ENCODE assay signal across 26 cellular contexts in genomic region chr17:69302682-69303081, GRCh38.
"Had no signal": no experiment of that assay in that cellular context is flagged by ENCODE, and none has a peak within 500 bp of the region (broad histone marks: within the 10 kb centered on the region; RNA-seq: fewer than 3 reads in every experiment).

No MANE protein-coding gene starts in this region.

- H3K27ac ChIP-seq: neural progenitor cell, ovary, parathyroid adenoma, psoas muscle, skin epidermis, stomach, thoracic aorta, thyroid gland, tibial nerve, upper lobe of left lung, vagina had no signal

- H3K4me3 ChIP-seq: neural progenitor cell, ovary, psoas muscle, skin epidermis, stomach, thoracic aorta, thyroid gland, tibial nerve, upper lobe of left lung, vagina had no signal

- H3K4me2 ChIP-seq: neural progenitor cell had no signal

- H3K36me3 ChIP-seq: neural progenitor cell, ovary, thyroid gland, upper lobe of left lung had no signal

- H3K79me2 ChIP-seq: parathyroid adenoma had no signal

- H3K9ac ChIP-seq: neural progenitor cell, parathyroid adenoma had no signal

- H3K4me1 ChIP-seq: neural progenitor cell, psoas muscle, stomach, thyroid gland, tibial nerve, upper lobe of left lung, vagina had no signal

- H2AFZ ChIP-seq: neural progenitor cell, parathyroid adenoma had no signal

- H3K27me3 ChIP-seq: neural progenitor cell, ovary, stomach, thyroid gland, tibial nerve, upper lobe of left lung, vagina had no signal

- DNase-seq: naive thymus-derived CD4-positive, alpha-beta T cell; natural killer cell; occipital lobe; ovary; posterior cingulate gyrus; psoas muscle; right cardiac atrium; stimulated activated CD4-positive, alpha-beta T cell treated with anti-CD3 and anti-CD28 coated beads, Interleukin-15, amount 100 ng/mL, for 24 hours; stimulated activated CD4-positive, alpha-beta T cell treated with anti-CD3 and anti-CD28 coated beads, Interleukin-2, amount 100 ng/mL, for 24 hours; stimulated activated CD4-positive, alpha-beta T cell treated with anti-CD3 and anti-CD28 coated beads, Interleukin-2, amount 100 ng/mL, for 48 hours; stimulated activated CD4-positive, alpha-beta T cell treated with anti-CD3 and anti-CD28 coated beads, Interleukin-4, amount 100 ng/mL, for 24 hours; stimulated activated naive B cell treated with anti-CD40 and anti-IgM and Interleukin-4, amounts not matched to agents 10 μg/mL and 1 μg/mL and 100 μg/mL, for 72 hours; stimulated activated naive CD4-positive, alpha-beta T cell treated with Interleukin-2 at 50 U/mL for 16 hours; stomach; thyroid gland; trophoblast cell; upper lobe of left lung had no signal

- FAIRE-seq: urothelium cell line had no signal

- ATAC-seq: naive thymus-derived CD4-positive, alpha-beta T cell; natural killer cell; psoas muscle; right cardiac atrium; sciatic nerve; stimulated activated effector memory CD8-positive, alpha-beta T cell treated with anti-CD3 and anti-CD28 coated beads, Interleukin-12 subunit alpha, Interleukin-12 subunit beta, amount 100 ng/mL, for 72 hours; stimulated activated naive B cell treated with anti-CD40 and anti-IgM and Interleukin-4, amounts not matched to agents 10 μg/mL and 1 μg/mL and 100 μg/mL, for 72 hours had no signal

- H3K9me3 ChIP-seq: ovary, psoas muscle, stomach, thoracic aorta, thyroid gland, tibial nerve, upper lobe of left lung, vagina had no signal
